In the genomic region with DNA sequence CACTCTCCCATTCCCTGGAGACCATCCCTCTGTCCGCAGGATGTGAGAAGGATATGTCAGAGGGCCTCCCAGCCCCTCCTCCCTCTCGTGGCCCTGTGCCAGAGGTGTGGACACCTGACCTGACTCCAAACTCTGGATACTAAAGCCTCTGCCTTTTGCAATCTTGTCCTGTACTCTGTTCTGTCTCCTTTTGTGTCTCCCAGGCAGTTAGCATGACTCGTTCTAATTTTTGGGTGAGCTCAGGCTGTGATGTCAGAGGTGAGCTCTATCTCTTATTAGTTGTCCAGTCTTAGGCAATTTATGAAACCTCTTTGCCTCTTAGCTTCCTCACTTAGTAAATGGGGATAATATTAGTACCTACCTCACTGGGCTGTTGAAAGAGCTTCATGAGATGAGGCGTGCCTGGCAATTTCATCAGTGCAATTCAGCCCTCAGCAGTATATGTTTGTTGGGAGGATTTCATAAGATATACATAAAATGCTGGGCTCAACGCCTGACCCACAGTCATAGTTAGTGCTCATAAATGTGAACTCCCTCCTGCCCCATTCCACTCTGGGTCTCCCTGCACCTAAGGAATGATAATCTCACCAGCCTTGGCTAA, we compare ENCODE assay signal across 19 cellular contexts. TPM values are rescaled to one million over a fixed set of nuclear protein-coding genes. Genes with fewer than 3 reads are reported as not detected.
DNase-seq lines count a peak whose midpoint lies in the region; ATAC-seq and TF ChIP-seq lines count a peak whose summit lies in the region.
"Had no signal": no experiment of that assay in that cellular context is flagged by ENCODE, and none has a peak within 500 bp of the region (broad histone marks: within the 10 kb centered on the region; RNA-seq: fewer than 3 reads in every experiment).

No MANE protein-coding gene starts in this region.

- peak overlapping the region in 1 of 2 donors; percentile 68 for H3K9ac ChIP-seq in colonic mucosa (ENCODE audit: low read depth in 2 of 2, low read length in 2 of 2)

- TF ChIP-seq CTCF in colonic mucosa (IDR thresholded peaks at IDR 0.05) (no peak), lower lobe of right lung (IDR thresholded peaks at IDR 0.05) (no peak)

- H3K36me3 Mint-ChIP-seq in activated T-helper 2 cell treated with anti-CD3 and anti-CD28 coated beads, Interferon-gamma antibody, Interleukin-2, Interleukin-4, amounts not matched to agents 10 μg/mL and 5 μg/mL and 100 μg/mL, durations not matched to agents 14 hours and 24 hours and 36 hours (ENCODE audit: low read depth), result no peaks in the 10 kb centered on the region

- ATAC-seq in lower lobe of right lung, result peak; percentile 39 to 45
- no peak for ATAC-seq in HG02970 (IDR thresholded peaks at IDR 0.05; ENCODE audit: low FRiP score, unreplicated experiment)
- no peak for ATAC-seq in GM18861 (IDR thresholded peaks at IDR 0.05; ENCODE audit: unreplicated experiment)
- no peak for ATAC-seq in GM21723 (IDR thresholded peaks at IDR 0.05; ENCODE audit: unreplicated experiment)
- ATAC-seq: gastrocnemius medialis had no signal

- no peak overlapping the region for H3K27ac Mint-ChIP-seq in activated T-helper 2 cell treated with anti-CD3 and anti-CD28 coated beads, Interferon-gamma antibody, Interleukin-2, Interleukin-4, amounts not matched to agents 10 μg/mL and 5 μg/mL and 100 μg/mL, durations not matched to agents 14 hours and 24 hours and 36 hours
- H3K27ac Mint-ChIP-seq: activated naive CD4-positive, alpha-beta T cell treated with anti-CD3 and anti-CD28 coated beads for 36 hours; B cell had no signal

- DNase-seq in AG20443 (ENCODE audit: low spot score) (peak; percentile 40), MV-4-11 (lab: John Stamatoyannopoulos, UW) (peak; percentile 59), colonic mucosa (peak; percentile 48), lower lobe of right lung (no peak)
- DNase-seq in activated T-helper 2 cell treated with anti-CD3 and anti-CD28 coated beads, Interferon-gamma antibody, Interleukin-2, Interleukin-4, amounts not matched to agents 10 μg/mL and 5 μg/mL and 100 μg/mL, durations not matched to agents 14 hours and 24 hours and 36 hours (ENCODE audit: low spot score), result no peak
- DNase-seq: activated naive CD4-positive, alpha-beta T cell treated with anti-CD3 and anti-CD28 coated beads for 36 hours; cerebellar nuclear complex; gastrocnemius medialis; H7; kidney glomerular epithelial cell; NCI-H187 treated with DMSO at 0.1 percent for 48 hours; stimulated activated CD4-positive, alpha-beta T cell treated with anti-CD3 and anti-CD28 coated beads, Interleukin-12 subunit alpha, Interleukin-12 subunit beta, amount 100 ng/mL, for 4 hours; T-helper 9 cell had no signal

- peaks cover 7% of the 10 kb centered on the region for H3K4me1 ChIP-seq in colonic mucosa
- H3K4me1 ChIP-seq in lower lobe of right lung, result no peaks in the 10 kb centered on the region
- H3K4me1 ChIP-seq: gastrocnemius medialis had no signal

- H3K9me3 ChIP-seq in colonic mucosa (no peaks in the 10 kb centered on the region), lower lobe of right lung (no peaks in the 10 kb centered on the region)
- H3K9me3 ChIP-seq: gastrocnemius medialis, vagina had no signal

- H3K9me3 Mint-ChIP-seq in activated T-helper 2 cell treated with anti-CD3 and anti-CD28 coated beads, Interferon-gamma antibody, Interleukin-2, Interleukin-4, amounts not matched to agents 10 μg/mL and 5 μg/mL and 100 μg/mL, durations not matched to agents 14 hours and 24 hours and 36 hours, result no peaks in the 10 kb centered on the region
- H3K9me3 Mint-ChIP-seq: activated naive CD4-positive, alpha-beta T cell treated with anti-CD3 and anti-CD28 coated beads for 36 hours; neural crest cell had no signal

- H3K4me3 Mint-ChIP-seq in activated T-helper 2 cell treated with anti-CD3 and anti-CD28 coated beads, Interferon-gamma antibody, Interleukin-2, Interleukin-4, amounts not matched to agents 10 μg/mL and 5 μg/mL and 100 μg/mL, durations not matched to agents 14 hours and 24 hours and 36 hours (ENCODE audit: low read depth), result no peak overlapping the region
- H3K4me3 Mint-ChIP-seq: activated naive CD4-positive, alpha-beta T cell treated with anti-CD3 and anti-CD28 coated beads for 36 hours; B cell; neural crest cell had no signal

- no peaks in the 10 kb centered on the region for H3K27me3 ChIP-seq in colonic mucosa
- H3K27me3 ChIP-seq in lower lobe of right lung (ENCODE audit: low read depth), result no peaks in the 10 kb centered on the region
- H3K27me3 ChIP-seq: gastrocnemius medialis, vagina had no signal

- no peaks in the 10 kb centered on the region for H3K27me3 Mint-ChIP-seq in activated T-helper 2 cell treated with anti-CD3 and anti-CD28 coated beads, Interferon-gamma antibody, Interleukin-2, Interleukin-4, amounts not matched to agents 10 μg/mL and 5 μg/mL and 100 μg/mL, durations not matched to agents 14 hours and 24 hours and 36 hours (ENCODE audit: low read depth)

- no peak overlapping the region for H3K4me3 ChIP-seq in colonic mucosa
- H3K4me3 ChIP-seq in lower lobe of right lung, result no peak overlapping the region
- H3K4me3 ChIP-seq: gastrocnemius medialis, vagina had no signal

- no peaks in the 10 kb centered on the region for H3K36me3 ChIP-seq in colonic mucosa
- peaks cover 6% of the 10 kb centered on the region for H3K36me3 ChIP-seq in lower lobe of right lung
- H3K36me3 ChIP-seq: gastrocnemius medialis, vagina had no signal

- peaks cover 7% of the 10 kb centered on the region for H3K4me1 Mint-ChIP-seq in activated T-helper 2 cell treated with anti-CD3 and anti-CD28 coated beads, Interferon-gamma antibody, Interleukin-2, Interleukin-4, amounts not matched to agents 10 μg/mL and 5 μg/mL and 100 μg/mL, durations not matched to agents 14 hours and 24 hours and 36 hours (ENCODE audit: low read depth)
- H3K4me1 Mint-ChIP-seq: B cell had no signal

- intact Hi-C loops in colonic mucosa (cut with DNase I), result no loop called here
- intact Hi-C loops in lower lobe of right lung (cut with DNase I), result no loop called here
- intact Hi-C loops in activated T-helper 2 cell treated with anti-CD3 and anti-CD28 coated beads, Interferon-gamma antibody, Interleukin-2, Interleukin-4, amounts not matched to agents 10 μg/mL and 5 μg/mL and 100 μg/mL, durations not matched to agents 14 hours and 24 hours and 36 hours (cut with micrococcal nuclease), result no loop called here

- H3K27ac ChIP-seq in colonic mucosa, result peak overlapping the region; percentile 45
- H3K27ac ChIP-seq in lower lobe of right lung, result no peak overlapping the region
- H3K27ac ChIP-seq: gastrocnemius medialis, vagina had no signal

RNA-seq across cellular contexts. Expression of a gene that starts 10.9 kb away (rescaled TPM):
- total RNA-seq in colonic mucosa (10 to 100 TPM; 25.7 to 31.7 TPM), lower lobe of right lung (36.5 TPM)
- 5.6 and 6.5 TPM in 2 replicates for total RNA-seq in activated T-helper 2 cell treated with anti-CD3 and anti-CD28 coated beads, Interferon-gamma antibody, Interleukin-2, Interleukin-4, amounts not matched to agents 10 μg/mL and 5 μg/mL and 100 μg/mL, durations not matched to agents 14 hours and 24 hours and 36 hours

RNA-seq across cellular contexts. Expression of a gene that starts 12.5 kb away (rescaled TPM):
- total RNA-seq in colonic mucosa, result 10 to 100 TPM; 45.9 to 47.9 TPM
- 28.3 TPM for total RNA-seq in lower lobe of right lung
- total RNA-seq in activated T-helper 2 cell treated with anti-CD3 and anti-CD28 coated beads, Interferon-gamma antibody, Interleukin-2, Interleukin-4, amounts not matched to agents 10 μg/mL and 5 μg/mL and 100 μg/mL, durations not matched to agents 14 hours and 24 hours and 36 hours, result 35.0 and 40.2 TPM in 2 replicates

RNA-seq across cellular contexts. Expression of a gene that starts 37.4 kb away (rescaled TPM):
- 10 to 100 TPM; 26.6 to 34.8 TPM for total RNA-seq in colonic mucosa
- total RNA-seq in lower lobe of right lung, result 22.6 TPM
- total RNA-seq in activated T-helper 2 cell treated with anti-CD3 and anti-CD28 coated beads, Interferon-gamma antibody, Interleukin-2, Interleukin-4, amounts not matched to agents 10 μg/mL and 5 μg/mL and 100 μg/mL, durations not matched to agents 14 hours and 24 hours and 36 hours, result 2.3 and 2.4 TPM in 2 replicates

RNA-seq across cellular contexts. Expression of a gene that starts 47.4 kb away (rescaled TPM):
- total RNA-seq in colonic mucosa (1 to 10 TPM in 1 of 2 donors, under 1 TPM in 1; 0.57 to 1.2 TPM), lower lobe of right lung (0.27 TPM)
- total RNA-seq in activated T-helper 2 cell treated with anti-CD3 and anti-CD28 coated beads, Interferon-gamma antibody, Interleukin-2, Interleukin-4, amounts not matched to agents 10 μg/mL and 5 μg/mL and 100 μg/mL, durations not matched to agents 14 hours and 24 hours and 36 hours, result not detected in 2 replicates
- total RNA-seq: activated naive CD4-positive, alpha-beta T cell treated with anti-CD3 and anti-CD28 coated beads for 36 hours; B cell; neural crest cell had no signal

Comparison
In these comparisons a context has a peak if more than half of its experiments do, and no peak if none do; other contexts are left out.
1. DNase-seq: peak in AG20443 (single experiment), MV-4-11 (single experiment) and colonic mucosa (single experiment); none in lower lobe of right lung (single experiment) and activated T-helper 2 cell treated with anti-CD3 and anti-CD28 coated beads, Interferon-gamma antibody, Interleukin-2, Interleukin-4, amounts not matched to agents 10 μg/mL and 5 μg/mL and 100 μg/mL, durations not matched to agents 14 hours and 24 hours and 36 hours (single experiment).
2. ATAC-seq: peak in lower lobe of right lung (2 of 2); none in HG02970 (single experiment), GM18861 (single experiment) and GM21723 (single experiment).